ENCODE assay signal across 29 cellular contexts in the genomic region with DNA sequence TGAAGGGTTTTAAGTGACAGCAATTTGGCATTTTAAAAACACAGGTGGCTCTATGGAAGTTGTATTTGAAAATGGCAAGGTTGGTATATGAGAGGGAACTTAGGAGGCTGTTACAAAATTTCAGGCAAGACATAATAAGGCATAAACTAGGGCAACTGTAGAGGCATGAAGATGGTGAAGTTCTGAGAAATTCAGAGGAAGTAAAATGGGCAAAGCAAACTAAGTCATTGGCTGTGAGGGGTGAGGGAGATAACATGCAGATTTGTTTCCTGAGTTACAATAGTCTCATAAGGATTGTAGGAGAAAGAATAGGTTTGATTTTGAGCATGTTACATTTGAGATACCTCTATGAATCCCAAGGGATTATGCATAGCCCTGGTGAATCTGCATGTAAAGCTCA.
"Had no signal": no experiment of that assay in that cellular context is flagged by ENCODE, and none has a peak within 500 bp of the region (broad histone marks: within the 10 kb centered on the region; RNA-seq: fewer than 3 reads in every experiment).

No MANE protein-coding gene starts in this region.

- H3K9me3 ChIP-seq: esophagus squamous epithelium, heart right ventricle, left lung, prostate gland, right atrium auricular region, testis, tibial artery had no signal

- ATAC-seq: effector memory CD8-positive, alpha-beta T cell; heart right ventricle; left cardiac atrium; left lung; naive thymus-derived CD4-positive, alpha-beta T cell; sciatic nerve; stimulated activated memory B cell treated with anti-CD40 and anti-IgM and Interleukin-4, amounts not matched to agents 10 μg/mL and 1 μg/mL and 100 μg/mL, for 72 hours; stimulated activated naive CD8-positive, alpha-beta T cell treated with anti-CD3 and anti-CD28 coated beads, Interleukin-15, Interleukin-2, amounts not matched to agents 100 U/mL and 50 U/mL, for 24 hours had no signal

- H3K36me3 ChIP-seq: esophagus squamous epithelium, heart right ventricle, left lung, prostate gland, right atrium auricular region, tibial artery had no signal

- H3K9me3 Mint-ChIP-seq: effector memory CD8-positive, alpha-beta T cell; stimulated activated memory B cell treated with anti-CD40 and anti-IgM and Interleukin-4, amounts not matched to agents 10 μg/mL and 1 μg/mL and 100 μg/mL, for 72 hours; type B pancreatic cell had no signal

- H3K36me3 Mint-ChIP-seq: naive thymus-derived CD4-positive, alpha-beta T cell; stimulated activated memory B cell treated with anti-CD40 and anti-IgM and Interleukin-4, amounts not matched to agents 10 μg/mL and 1 μg/mL and 100 μg/mL, for 72 hours; type B pancreatic cell had no signal

- H3K4me1 ChIP-seq: esophagus squamous epithelium, heart right ventricle, left lung, prostate gland, right atrium auricular region, testis, tibial artery had no signal

- H3K27ac Mint-ChIP-seq: effector memory CD8-positive, alpha-beta T cell; naive thymus-derived CD4-positive, alpha-beta T cell; nephron; stimulated activated memory B cell treated with anti-CD40 and anti-IgM and Interleukin-4, amounts not matched to agents 10 μg/mL and 1 μg/mL and 100 μg/mL, for 72 hours; type B pancreatic cell had no signal

- DNase-seq: cortex of kidney; effector memory CD8-positive, alpha-beta T cell; erythroblast; esophagus squamous epithelium; foreskin melanocyte; glutamatergic neuron; heart right ventricle; hippocampal formation; left cardiac atrium; left lung; mammary epithelial cell; mesendoderm; midbrain; naive thymus-derived CD4-positive, alpha-beta T cell; nucleus accumbens; stimulated activated CD4-positive, alpha-beta T cell treated with anti-CD3 and anti-CD28 coated beads, Interleukin-12 subunit alpha, Interleukin-12 subunit beta, amount 100 ng/mL, for 4 hours; stimulated activated CD4-positive, alpha-beta T cell treated with anti-CD3 and anti-CD28 coated beads, Interleukin-1b, Interleukin-23, amount 100 ng/mL, for 48 hours; stimulated activated CD4-positive, alpha-beta T cell treated with anti-CD3 and anti-CD28 coated beads, Interleukin-4, amount 100 ng/mL, for 1 hour; stimulated activated naive CD8-positive, alpha-beta T cell treated with anti-CD3 and anti-CD28 coated beads, Interleukin-15, Interleukin-2, amounts not matched to agents 100 U/mL and 50 U/mL, for 24 hours; substantia nigra; testis; tibial artery had no signal

- H3K4me3 ChIP-seq: esophagus squamous epithelium, heart right ventricle, left lung, prostate gland, right atrium auricular region, smooth muscle cell, testis, tibial artery had no signal

- H3K27me3 ChIP-seq: esophagus squamous epithelium, heart right ventricle, left lung, right atrium auricular region, testis, tibial artery had no signal

- H3K4me3 Mint-ChIP-seq: effector memory CD8-positive, alpha-beta T cell; naive thymus-derived CD4-positive, alpha-beta T cell; nephron; stimulated activated memory B cell treated with anti-CD40 and anti-IgM and Interleukin-4, amounts not matched to agents 10 μg/mL and 1 μg/mL and 100 μg/mL, for 72 hours; type B pancreatic cell had no signal

- H3K4me1 Mint-ChIP-seq: nephron; stimulated activated memory B cell treated with anti-CD40 and anti-IgM and Interleukin-4, amounts not matched to agents 10 μg/mL and 1 μg/mL and 100 μg/mL, for 72 hours had no signal

- H3K4me2 ChIP-seq: smooth muscle cell had no signal

- H3K27me3 Mint-ChIP-seq: effector memory CD8-positive, alpha-beta T cell; stimulated activated memory B cell treated with anti-CD40 and anti-IgM and Interleukin-4, amounts not matched to agents 10 μg/mL and 1 μg/mL and 100 μg/mL, for 72 hours; type B pancreatic cell had no signal
